In genomic region chr1:43973981-43974442, GRCh38 we compare ENCODE assay signal across 8 cellular contexts. TPM values are rescaled to one million over a fixed set of nuclear protein-coding genes. Genes with fewer than 3 reads are reported as not detected.
DNase-seq lines count a peak whose midpoint lies in the region; ATAC-seq, FAIRE-seq and TF ChIP-seq lines count a peak whose summit lies in the region.

No MANE protein-coding gene starts in this region.

- POLR2A ChIA-PET in BJ (lab: Charles Lee) (no interaction called here), HepG2 (lab: Yijun Ruan, JAX) (interaction anchor here (1.3 to 4.1 kb wide), 4 partner anchors 27 to 324 kb away, joined by 3 to 15 read pairs (median 10); partner anchors contain the start of genes IPO13, KDM4A and SLC6A9), HEK293T (lab: Yijun Ruan, JAX) (interaction anchor here (0.7 to 3.5 kb wide), 9 partner anchors 8 to 267 kb away, joined by 3 to 25 read pairs (median 5); partner anchors contain the start of genes IPO13 and ST3GAL3)

- WGBS in HepG2 (ENCODE audit: low lambda C conversion rate): 57% methylated on average over 9 of the region's 9 CpGs
- 30 to 32% methylated on average over 7 to 9 of the region's 9 CpGs for WGBS in transverse colon (ENCODE audit: low coverage in 1 of 2), 2 donors

- peak overlapping the region; percentile 86 for H3K9ac ChIP-seq in HepG2 (ENCODE audit: insufficient read depth, low read depth, low read length)

- peaks cover 36% of the 10 kb centered on the region for H3K79me2 ChIP-seq in HepG2 (ENCODE audit: insufficient read depth, low read length)

- peak overlapping the region; percentile 99 for H3K4me2 ChIP-seq in HepG2 (ENCODE audit: low read depth, low read length)

- FAIRE-seq in HepG2 (lab: Jason Lieb, UNC): no peak

- peaks cover 11% of the 10 kb centered on the region for H3K36me3 ChIP-seq in BJ (ENCODE audit: control insufficient read depth, insufficient read depth, low read length)
- H3K36me3 ChIP-seq in HepG2 (replicated peaks in 1 of 2; ENCODE audit: control insufficient read depth in 1 of 2, insufficient read depth in 2 of 2, low read length in 2 of 2): peaks cover 3 to 12% of the 10 kb centered on the region in 2 experiments; a peak in 4 of 5 replicates
- peaks cover 0 to 5% (median 0%) of the 10 kb centered on the region in 4 donors for H3K36me3 ChIP-seq in transverse colon

- ATAC-seq in HG02852 (IDR thresholded peaks at IDR 0.05; ENCODE audit: unreplicated experiment) (peak; percentile 0), HepG2 (no peak), GM19328 (IDR thresholded peaks at IDR 0.05; ENCODE audit: unreplicated experiment) (no peak), GM18870 (IDR thresholded peaks at IDR 0.05; ENCODE audit: unreplicated experiment) (no peak)

- TF ChIP-seq CTCF in BJ (IDR thresholded peaks at IDR 0.05; ENCODE audit: insufficient read depth, low read depth, low read length) (no peak), HepG2 (CRISPR knock-in tag; IDR thresholded peaks at IDR 0.05) (no peak), transverse colon (IDR thresholded peaks at IDR 0.05) (no peak)

- intact Hi-C loops in HepG2 (cut with micrococcal nuclease; ENCODE audit: unreplicated experiment): no loop called here
- intact Hi-C loops in transverse colon (cut with DNase I; ENCODE audit: low total_unique reads): no loop called here

- peaks cover 54% of the 10 kb centered on the region for H3K4me1 ChIP-seq in HepG2 (ENCODE audit: insufficient read depth, low read length)
- peaks cover 38 to 52% (median 47%) of the 10 kb centered on the region in 4 donors for H3K4me1 ChIP-seq in transverse colon

- H4K20me1 ChIP-seq in HepG2 (ENCODE audit: insufficient read depth, low read length): peaks cover 4% of the 10 kb centered on the region; the same call in 1 of the 2 replicates

- peak overlapping the region; percentile 31 for H2AFZ ChIP-seq in HepG2 (ENCODE audit: low read length)

- CTCF ChIA-PET in BJ (lab: Yijun Ruan, JAX) (interaction anchor here (2.0 to 2.7 kb wide), 2 partner anchors 39 to 74 kb away, joined by 7 to 8 read pairs; no protein-coding TSS in a partner anchor), HepG2 (lab: Yijun Ruan, JAX; ENCODE audit: low intra/inter-chr PET ratio, low total read pairs) (no interaction called here), HEK293T (lab: Yijun Ruan, JAX) (interaction anchor here (1.0 to 1.1 kb wide), 2 partner anchors 28 to 211 kb away, joined by 4 to 5 read pairs; no protein-coding TSS in a partner anchor)

- in situ Hi-C loops in HepG2 (cut with HindIII; ENCODE audit: extremely low pct_ligation_motif_present, low pct_unique_long_range_greater_than_20kb): no loop called here
- in situ Hi-C loops in transverse colon (cut with MboI; ENCODE audit: low pct_ligation_motif_present in 1 of 4, low pct_unique_long_range_greater_than_20kb in 1 of 4, low sequenced_read_pairs in 3 of 4): no loop called here

- H3K9me3 ChIP-seq in HepG2 (ENCODE audit: low read length) (no peaks in the 10 kb centered on the region), transverse colon (no peaks in the 10 kb centered on the region)

- no TSS peak for BruUV-seq in HepG2 (replicated peaks; lab: Mats Ljungman, UMichigan)

- no peak for DNase-seq in BJ (ENCODE audit: low read depth)
- DNase-seq in HepG2 (ENCODE audit: low spot score): no peak
- no peak for DNase-seq in transverse colon
- no peak for DNase-seq in HEK293T (ENCODE audit: extremely low spot score)

- H3K4me3 ChIP-seq in BJ (ENCODE audit: low read depth, low read length) (peak overlapping the region; percentile 93), HepG2 (replicated peaks in 1 of 3; ENCODE audit: insufficient read depth in 1 of 3, low read depth in 2 of 3, low read length in 3 of 3) (peak overlapping the region; percentile 95 to 96 (median 95)), transverse colon (peak overlapping the region; percentile 60 to 97 (median 94))

- H3K27ac ChIP-seq in angular gyrus (ENCODE audit: low read depth, low read length): peak overlapping the region; percentile 93
- peak overlapping the region; percentile 75 for H3K27ac ChIP-seq in HepG2 (ENCODE audit: extremely low read length, insufficient read depth, low read length)
- H3K27ac ChIP-seq in transverse colon: peak overlapping the region; percentile 90 to 96 (median 96)

- H3K27me3 ChIP-seq in BJ (ENCODE audit: control insufficient read depth, insufficient read depth, low read length) (no peaks in the 10 kb centered on the region), HepG2 (ENCODE audit: control insufficient read depth in 1 of 2, insufficient read depth in 2 of 2, low read length in 2 of 2) (no peaks in the 10 kb centered on the region), transverse colon (no peaks in the 10 kb centered on the region)

- no peak for TF ChIP-seq RAD21 in HepG2 (CRISPR knock-in tag; IDR thresholded peaks at IDR 0.05)

- TF ChIP-seq POLR2A in HepG2 (IDR thresholded peaks at IDR 0.05; ENCODE audit: insufficient read depth in 1 of 2, low read depth in 2 of 2, low read length in 2 of 2) (no peak), transverse colon (IDR thresholded peaks at IDR 0.05) (no peak)

- TF ChIP-seq EP300 in HepG2 (IDR thresholded peaks at IDR 0.05; ENCODE audit: low read depth in 2 of 2, low read length in 2 of 2): no peak
- TF ChIP-seq EP300 in HepG2 (CRISPR knock-in tag; IDR thresholded peaks at IDR 0.05; ENCODE audit: borderline replicate concordance): no peak
- no peak for TF ChIP-seq EP300 in transverse colon (IDR thresholded peaks at IDR 0.05; ENCODE audit: low read depth)

RNA-seq across cellular contexts. Expression of gene ATP6V0B, which starts 0.7 kb away (rescaled TPM):
- polyA plus RNA-seq in BJ (2011; rRNA removed) (135 and 186 TPM in 2 replicates), HepG2 (2011; rRNA removed) (157 and 169 TPM in 2 replicates)
- polyA minus RNA-seq in BJ (2011; rRNA and poly(A)+ RNA removed): 53.8 and 80.8 TPM in 2 replicates
- total RNA-seq in HepG2 (2016; rRNA removed; fragmentation: Illumina TruSeq; extraction: Trizol) (76.4 and 161 TPM in 2 replicates), transverse colon (100 to 1,000 TPM in 2 of 4 donors, 10 to 100 TPM in 2; 29.2 to 203 (median 97.9) TPM)
- total RNA-seq in HepG2 (2016; cell fraction: cytosol; rRNA removed; fragmentation: Illumina TruSeq; extraction: Trizol; ENCODE audit: low read depth): 117 and 155 TPM in 2 replicates
- total RNA-seq in HepG2 (2016; cell fraction: insoluble cytoplasmic fraction; rRNA removed; fragmentation: Illumina TruSeq; extraction: Trizol): 83.5 and 169 TPM in 2 replicates
- 125 and 145 TPM in 2 replicates for total RNA-seq in HepG2 (2016; cell fraction: membrane; rRNA removed; fragmentation: Illumina TruSeq; extraction: Trizol)
- total RNA-seq in HepG2 (2016; cell fraction: nucleus; rRNA removed; fragmentation: Illumina TruSeq; extraction: Trizol): 134 and 145 TPM in 2 replicates
- 171 and 212 TPM in 2 replicates for polyA plus RNA-seq in HepG2 (2011; cell fraction: cytosol; rRNA removed)
- 191 and 208 TPM in 2 replicates for polyA plus RNA-seq in HepG2 (2011; cell fraction: nucleus; rRNA removed)
- 45.1 and 96.9 TPM in 2 replicates for polyA plus RNA-seq in HepG2 (2012)
- 104 and 146 TPM in 2 replicates for polyA plus RNA-seq in HepG2 (2016; cell fraction: cytosol; fragmentation: Illumina TruSeq; extraction: Trizol; ENCODE audit: low read depth)
- 64.0 and 66.5 TPM in 2 replicates for polyA plus RNA-seq in HepG2 (2016; cell fraction: insoluble cytoplasmic fraction; fragmentation: Illumina TruSeq; extraction: Trizol; ENCODE audit: low read depth)
- polyA plus RNA-seq in HepG2 (2016; cell fraction: membrane; fragmentation: Illumina TruSeq; extraction: Trizol; ENCODE audit: low read depth): 95.1 and 113 TPM in 2 replicates
- polyA plus RNA-seq in HepG2 (2016; cell fraction: nucleus; fragmentation: Illumina TruSeq; extraction: Trizol; ENCODE audit: insufficient read depth, low read depth): 218 and 233 TPM in 2 replicates
- 161 and 288 TPM in 2 replicates for polyA minus RNA-seq in HepG2 (2011; rRNA and poly(A)+ RNA removed; ENCODE audit: low replicate concordance)
- polyA minus RNA-seq in HepG2 (2011; cell fraction: cytosol; rRNA and poly(A)+ RNA removed): 33.1 and 37.3 TPM in 2 replicates
- 51.0 and 60.8 TPM in 2 replicates for polyA minus RNA-seq in HepG2 (2011; cell fraction: nucleus; rRNA and poly(A)+ RNA removed)

RNA-seq across cellular contexts. Expression of gene DPH2, which starts 4.2 kb away (rescaled TPM):
- polyA plus RNA-seq in BJ (2011; rRNA removed): 20.9 and 35.3 TPM in 2 replicates
- 23.8 and 42.8 TPM in 2 replicates for polyA minus RNA-seq in BJ (2011; rRNA and poly(A)+ RNA removed)
- total RNA-seq in HepG2 (2016; rRNA removed; fragmentation: Illumina TruSeq; extraction: Trizol): 38.3 and 40.5 TPM in 2 replicates
- total RNA-seq in HepG2 (2016; cell fraction: cytosol; rRNA removed; fragmentation: Illumina TruSeq; extraction: Trizol; ENCODE audit: low read depth): 15.2 TPM in 2 replicates
- total RNA-seq in HepG2 (2016; cell fraction: insoluble cytoplasmic fraction; rRNA removed; fragmentation: Illumina TruSeq; extraction: Trizol): 33.0 and 37.1 TPM in 2 replicates
- 43.0 and 46.2 TPM in 2 replicates for total RNA-seq in HepG2 (2016; cell fraction: membrane; rRNA removed; fragmentation: Illumina TruSeq; extraction: Trizol)
- total RNA-seq in HepG2 (2016; cell fraction: nucleus; rRNA removed; fragmentation: Illumina TruSeq; extraction: Trizol): 21.9 and 28.3 TPM in 2 replicates
- polyA plus RNA-seq in HepG2 (2011; rRNA removed): 32.2 and 39.3 TPM in 2 replicates
- polyA plus RNA-seq in HepG2 (2011; cell fraction: cytosol; rRNA removed): 29.8 and 30.1 TPM in 2 replicates
- 143 and 148 TPM in 2 replicates for polyA plus RNA-seq in HepG2 (2011; cell fraction: nucleus; rRNA removed)
- 16.3 and 20.7 TPM in 2 replicates for polyA plus RNA-seq in HepG2 (2012)
- 16.6 and 18.7 TPM in 2 replicates for polyA plus RNA-seq in HepG2 (2016; cell fraction: cytosol; fragmentation: Illumina TruSeq; extraction: Trizol; ENCODE audit: low read depth)
- polyA plus RNA-seq in HepG2 (2016; cell fraction: insoluble cytoplasmic fraction; fragmentation: Illumina TruSeq; extraction: Trizol; ENCODE audit: low read depth): 33.1 and 38.5 TPM in 2 replicates
- polyA plus RNA-seq in HepG2 (2016; cell fraction: membrane; fragmentation: Illumina TruSeq; extraction: Trizol; ENCODE audit: low read depth): 41.7 and 43.1 TPM in 2 replicates
- polyA plus RNA-seq in HepG2 (2016; cell fraction: nucleus; fragmentation: Illumina TruSeq; extraction: Trizol; ENCODE audit: insufficient read depth, low read depth): 50.3 and 52.5 TPM in 2 replicates
- polyA minus RNA-seq in HepG2 (2011; rRNA and poly(A)+ RNA removed; ENCODE audit: low replicate concordance): 71.2 and 144 TPM in 2 replicates
- 10.3 and 13.5 TPM in 2 replicates for polyA minus RNA-seq in HepG2 (2011; cell fraction: cytosol; rRNA and poly(A)+ RNA removed)
- polyA minus RNA-seq in HepG2 (2011; cell fraction: nucleus; rRNA and poly(A)+ RNA removed): 36.7 and 43.0 TPM in 2 replicates
- total RNA-seq in transverse colon: 10 to 100 TPM; 13.1 to 29.4 (median 17.1) TPM

RNA-seq across cellular contexts. Expression of gene B4GALT2, which starts 5.0 kb away (rescaled TPM):
- polyA plus RNA-seq in BJ (2011; rRNA removed) (60.2 and 82.2 TPM in 2 replicates), HepG2 (2011; rRNA removed) (41.9 and 57.0 TPM in 2 replicates)
- polyA minus RNA-seq in BJ (2011; rRNA and poly(A)+ RNA removed): 53.3 and 71.8 TPM in 2 replicates
- total RNA-seq in HepG2 (2016; rRNA removed; fragmentation: Illumina TruSeq; extraction: Trizol) (56.5 and 78.0 TPM in 2 replicates), transverse colon (10 to 100 TPM; 16.5 to 19.5 (median 18.6) TPM)
- 81.0 and 86.5 TPM in 2 replicates for total RNA-seq in HepG2 (2016; cell fraction: cytosol; rRNA removed; fragmentation: Illumina TruSeq; extraction: Trizol; ENCODE audit: low read depth)
- 57.1 and 86.7 TPM in 2 replicates for total RNA-seq in HepG2 (2016; cell fraction: insoluble cytoplasmic fraction; rRNA removed; fragmentation: Illumina TruSeq; extraction: Trizol)
- total RNA-seq in HepG2 (2016; cell fraction: membrane; rRNA removed; fragmentation: Illumina TruSeq; extraction: Trizol): 144 and 151 TPM in 2 replicates
- total RNA-seq in HepG2 (2016; cell fraction: nucleus; rRNA removed; fragmentation: Illumina TruSeq; extraction: Trizol): 42.0 and 49.7 TPM in 2 replicates
- 39.2 and 66.4 TPM in 2 replicates for polyA plus RNA-seq in HepG2 (2011; cell fraction: cytosol; rRNA removed)
- 53.0 and 54.3 TPM in 2 replicates for polyA plus RNA-seq in HepG2 (2011; cell fraction: nucleus; rRNA removed)
- 40.1 and 41.5 TPM in 2 replicates for polyA plus RNA-seq in HepG2 (2012)
- 96.5 and 101 TPM in 2 replicates for polyA plus RNA-seq in HepG2 (2016; cell fraction: cytosol; fragmentation: Illumina TruSeq; extraction: Trizol; ENCODE audit: low read depth)
- polyA plus RNA-seq in HepG2 (2016; cell fraction: insoluble cytoplasmic fraction; fragmentation: Illumina TruSeq; extraction: Trizol; ENCODE audit: low read depth): 67.6 and 73.0 TPM in 2 replicates
- polyA plus RNA-seq in HepG2 (2016; cell fraction: membrane; fragmentation: Illumina TruSeq; extraction: Trizol; ENCODE audit: low read depth): 132 and 145 TPM in 2 replicates
- 86.0 and 90.4 TPM in 2 replicates for polyA plus RNA-seq in HepG2 (2016; cell fraction: nucleus; fragmentation: Illumina TruSeq; extraction: Trizol; ENCODE audit: insufficient read depth, low read depth)
- polyA minus RNA-seq in HepG2 (2011; rRNA and poly(A)+ RNA removed; ENCODE audit: low replicate concordance): 52.0 and 94.8 TPM in 2 replicates
- polyA minus RNA-seq in HepG2 (2011; cell fraction: cytosol; rRNA and poly(A)+ RNA removed): 24.3 and 27.3 TPM in 2 replicates
- 13.7 and 15.8 TPM in 2 replicates for polyA minus RNA-seq in HepG2 (2011; cell fraction: nucleus; rRNA and poly(A)+ RNA removed)

RNA-seq across cellular contexts. Expression of gene CCDC24, which starts 17.4 kb away (rescaled TPM):
- polyA plus RNA-seq in BJ (2011; rRNA removed): 0.98 and 2.0 TPM in 2 replicates
- 0.66 and 0.77 TPM in 2 replicates for polyA minus RNA-seq in BJ (2011; rRNA and poly(A)+ RNA removed)
- total RNA-seq in HepG2 (2016; rRNA removed; fragmentation: Illumina TruSeq; extraction: Trizol): 2.2 and 2.9 TPM in 2 replicates
- 0.79 and 2.4 TPM in 2 replicates for total RNA-seq in HepG2 (2016; cell fraction: cytosol; rRNA removed; fragmentation: Illumina TruSeq; extraction: Trizol; ENCODE audit: low read depth)
- total RNA-seq in HepG2 (2016; cell fraction: insoluble cytoplasmic fraction; rRNA removed; fragmentation: Illumina TruSeq; extraction: Trizol): 0.95 and 2.5 TPM in 2 replicates
- total RNA-seq in HepG2 (2016; cell fraction: membrane; rRNA removed; fragmentation: Illumina TruSeq; extraction: Trizol): 1.8 and 2.6 TPM in 2 replicates
- 2.8 and 3.1 TPM in 2 replicates for total RNA-seq in HepG2 (2016; cell fraction: nucleus; rRNA removed; fragmentation: Illumina TruSeq; extraction: Trizol)
- polyA plus RNA-seq in HepG2 (2011; rRNA removed): 1.4 and 1.8 TPM in 2 replicates
- 0.59 and 0.82 TPM in 2 replicates for polyA plus RNA-seq in HepG2 (2011; cell fraction: cytosol; rRNA removed)
- polyA plus RNA-seq in HepG2 (2011; cell fraction: nucleus; rRNA removed): 8.4 and 10.6 TPM in 2 replicates
- polyA plus RNA-seq in HepG2 (2012): 2.3 and 3.3 TPM in 2 replicates
- polyA plus RNA-seq in HepG2 (2016; cell fraction: cytosol; fragmentation: Illumina TruSeq; extraction: Trizol; ENCODE audit: low read depth): 1.3 and 1.8 TPM in 2 replicates
- 2.1 and 2.4 TPM in 2 replicates for polyA plus RNA-seq in HepG2 (2016; cell fraction: insoluble cytoplasmic fraction; fragmentation: Illumina TruSeq; extraction: Trizol; ENCODE audit: low read depth)
- polyA plus RNA-seq in HepG2 (2016; cell fraction: membrane; fragmentation: Illumina TruSeq; extraction: Trizol; ENCODE audit: low read depth): 1.7 and 2.2 TPM in 2 replicates
- polyA plus RNA-seq in HepG2 (2016; cell fraction: nucleus; fragmentation: Illumina TruSeq; extraction: Trizol; ENCODE audit: insufficient read depth, low read depth): 4.7 and 6.9 TPM in 2 replicates
- 1.1 and 1.6 TPM in 2 replicates for polyA minus RNA-seq in HepG2 (2011; rRNA and poly(A)+ RNA removed; ENCODE audit: low replicate concordance)
- not detected in 2 replicates for polyA minus RNA-seq in HepG2 (2011; cell fraction: cytosol; rRNA and poly(A)+ RNA removed)
- polyA minus RNA-seq in HepG2 (2011; cell fraction: nucleus; rRNA and poly(A)+ RNA removed): 1.2 and 1.9 TPM in 2 replicates
- total RNA-seq in transverse colon: 10 to 100 TPM; 13.8 to 22.0 (median 17.6) TPM

RNA-seq across cellular contexts. Expression of gene IPO13, which starts 27.3 kb away (rescaled TPM):
- polyA plus RNA-seq in BJ (2011; rRNA removed) (13.4 and 24.8 TPM in 2 replicates), HepG2 (2011; rRNA removed) (12.9 and 15.0 TPM in 2 replicates)
- polyA minus RNA-seq in BJ (2011; rRNA and poly(A)+ RNA removed): 31.0 and 37.8 TPM in 2 replicates
- total RNA-seq in HepG2 (2016; rRNA removed; fragmentation: Illumina TruSeq; extraction: Trizol) (14.3 and 15.6 TPM in 2 replicates), transverse colon (10 to 100 TPM; 22.7 to 64.9 (median 36.5) TPM)
- total RNA-seq in HepG2 (2016; cell fraction: cytosol; rRNA removed; fragmentation: Illumina TruSeq; extraction: Trizol; ENCODE audit: low read depth): 2.4 and 3.1 TPM in 2 replicates
- total RNA-seq in HepG2 (2016; cell fraction: insoluble cytoplasmic fraction; rRNA removed; fragmentation: Illumina TruSeq; extraction: Trizol): 13.4 and 14.4 TPM in 2 replicates
- 5.8 and 6.8 TPM in 2 replicates for total RNA-seq in HepG2 (2016; cell fraction: membrane; rRNA removed; fragmentation: Illumina TruSeq; extraction: Trizol)
- 15.1 and 20.1 TPM in 2 replicates for total RNA-seq in HepG2 (2016; cell fraction: nucleus; rRNA removed; fragmentation: Illumina TruSeq; extraction: Trizol)
- polyA plus RNA-seq in HepG2 (2011; cell fraction: cytosol; rRNA removed): 11.2 and 12.8 TPM in 2 replicates
- 43.8 and 47.3 TPM in 2 replicates for polyA plus RNA-seq in HepG2 (2011; cell fraction: nucleus; rRNA removed)
- 9.7 and 11.8 TPM in 2 replicates for polyA plus RNA-seq in HepG2 (2012)
- polyA plus RNA-seq in HepG2 (2016; cell fraction: cytosol; fragmentation: Illumina TruSeq; extraction: Trizol; ENCODE audit: low read depth): 2.2 and 2.4 TPM in 2 replicates
- 14.5 and 14.6 TPM in 2 replicates for polyA plus RNA-seq in HepG2 (2016; cell fraction: insoluble cytoplasmic fraction; fragmentation: Illumina TruSeq; extraction: Trizol; ENCODE audit: low read depth)
- polyA plus RNA-seq in HepG2 (2016; cell fraction: membrane; fragmentation: Illumina TruSeq; extraction: Trizol; ENCODE audit: low read depth): 3.4 and 5.4 TPM in 2 replicates
- polyA plus RNA-seq in HepG2 (2016; cell fraction: nucleus; fragmentation: Illumina TruSeq; extraction: Trizol; ENCODE audit: insufficient read depth, low read depth): 47.0 and 47.3 TPM in 2 replicates
- polyA minus RNA-seq in HepG2 (2011; rRNA and poly(A)+ RNA removed; ENCODE audit: low replicate concordance): 37.2 and 43.4 TPM in 2 replicates
- polyA minus RNA-seq in HepG2 (2011; cell fraction: cytosol; rRNA and poly(A)+ RNA removed): 8.7 and 12.3 TPM in 2 replicates
- 9.8 and 11.1 TPM in 2 replicates for polyA minus RNA-seq in HepG2 (2011; cell fraction: nucleus; rRNA and poly(A)+ RNA removed)
